In the genomic region with DNA sequence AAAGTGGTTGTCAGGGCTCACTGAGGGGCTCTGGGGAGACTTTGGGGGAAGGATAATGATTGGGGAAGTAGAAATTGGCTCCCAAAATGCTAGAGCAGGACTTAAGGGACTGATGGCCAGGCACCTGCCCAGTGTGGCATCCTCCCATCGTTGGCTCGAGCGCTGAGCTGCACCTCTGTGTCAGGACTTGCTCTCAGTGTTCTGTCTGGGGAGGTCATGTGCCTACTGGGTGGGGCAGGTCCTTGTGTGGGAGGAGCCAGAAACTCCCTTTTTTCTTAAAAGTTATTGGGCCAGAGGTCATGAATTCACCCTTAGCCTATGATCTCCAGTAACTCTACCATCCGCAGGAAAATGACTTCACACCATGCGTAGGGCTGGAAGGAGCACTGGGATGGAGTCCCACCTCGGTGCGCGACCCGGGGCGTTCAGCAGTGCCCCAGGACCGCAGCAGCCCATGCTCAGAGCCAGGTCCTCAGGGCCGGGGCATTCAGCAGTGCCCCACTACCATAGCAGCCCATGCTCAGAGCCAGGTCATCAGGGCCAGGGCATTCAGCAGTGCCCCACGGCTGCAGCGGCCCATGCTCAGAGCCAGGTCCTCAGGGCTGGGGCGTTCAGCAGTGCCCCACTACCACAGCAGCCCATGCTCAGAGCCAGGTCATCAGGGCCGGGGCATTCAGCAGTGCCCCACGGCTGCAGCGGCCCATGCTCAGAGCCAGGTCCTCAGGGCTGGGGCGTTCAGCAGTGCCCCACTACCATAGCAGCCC, we compare ENCODE assay signal across 15 cellular contexts.
DNase-seq lines count a peak whose midpoint lies in the region; ATAC-seq and TF ChIP-seq lines count a peak whose summit lies in the region.
"Had no signal": no experiment of that assay in that cellular context is flagged by ENCODE, and none has a peak within 500 bp of the region (broad histone marks: within the 10 kb centered on the region; RNA-seq: fewer than 3 reads in every experiment).

No MANE protein-coding gene starts in this region.

- TF ChIP-seq CTCF in colonic mucosa (IDR thresholded peaks at IDR 0.05) (no peak), vagina (IDR thresholded peaks at IDR 0.05) (no peak)

- H2BK15ac ChIP-seq in neuronal stem cell (ENCODE audit: low read length) = no peak overlapping the region

- H3K4me3 ChIP-seq in colonic mucosa = no peak overlapping the region
- no peak overlapping the region for H3K4me3 ChIP-seq in neuronal stem cell (ENCODE audit: low read length in 2 of 2)
- H3K4me3 ChIP-seq in vagina = no peak overlapping the region
- H3K4me3 ChIP-seq: GM12878 had no signal

- no CpG with 5 or more reads among the region's 19 CpGs for WGBS in neuronal stem cell (ENCODE audit: extremely low coverage in 2 of 2, insufficient read length in 2 of 2, insufficient replicate concordance in 1 of 2), 2 donors

- no peak overlapping the region for H2AK5ac ChIP-seq in neuronal stem cell (ENCODE audit: low read depth, low read length)

- H3K9me3 ChIP-seq in colonic mucosa (no peaks in the 10 kb centered on the region), neuronal stem cell (replicated peaks in 1 of 2; ENCODE audit: control insufficient read depth in 2 of 2, insufficient read depth in 1 of 2, low read depth in 1 of 2, low read length in 2 of 2) (peaks cover 0 to 2% of the 10 kb centered on the region in 2 donors), vagina (no peaks in the 10 kb centered on the region)

- H3K4me2 ChIP-seq in neuronal stem cell (ENCODE audit: insufficient read depth, low read length, poor library complexity, severe bottlenecking) = no peak overlapping the region

- H3K9ac ChIP-seq in colonic mucosa (ENCODE audit: low read depth in 2 of 2, low read length in 2 of 2) (no peak overlapping the region), neuronal stem cell (ENCODE audit: low read depth, low read length, poor library complexity) (no peak overlapping the region)

- TF ChIP-seq POLR2A in vagina (IDR thresholded peaks at IDR 0.05) = no peak

- H4K8ac ChIP-seq in neuronal stem cell (ENCODE audit: low read depth, low read length) = no peak overlapping the region

- no peak for ATAC-seq in Right ventricle myocardium superior (ENCODE audit: poor library complexity)
- ATAC-seq in Right ventricle myocardium inferior = no peak
- ATAC-seq in HG02870 (IDR thresholded peaks at IDR 0.05; ENCODE audit: unreplicated experiment) = no peak
- ATAC-seq in GM18867 (IDR thresholded peaks at IDR 0.05; ENCODE audit: unreplicated experiment) = no peak
- ATAC-seq: GM12878, HCT116 had no signal

- no peak overlapping the region for H2AFZ ChIP-seq in neuronal stem cell (ENCODE audit: low read length)

- no peak overlapping the region for H4K91ac ChIP-seq in neuronal stem cell (ENCODE audit: low read depth, low read length, poor library complexity)

- H2BK5ac ChIP-seq in neuronal stem cell (ENCODE audit: low read length) = peak overlapping the region; percentile 77

- H3K27ac ChIP-seq in colonic mucosa (no peak overlapping the region), neuronal stem cell (replicated peaks; ENCODE audit: low read length) (no peak overlapping the region), vagina (no peak overlapping the region)

- H3K79me1 ChIP-seq in neuronal stem cell (ENCODE audit: low read depth, low read length) = peaks cover 2% of the 10 kb centered on the region

- no peak overlapping the region for H2BK120ac ChIP-seq in neuronal stem cell (ENCODE audit: low read depth, low read length)

- no peak overlapping the region for H3K23ac ChIP-seq in neuronal stem cell (ENCODE audit: low read depth, low read length, poor library complexity)

- DNase-seq in Right ventricle myocardium superior (peak; percentile 13), Right ventricle myocardium inferior (ENCODE audit: missing footprints) (no peak), colonic mucosa (peak; percentile 10), neuronal stem cell (ENCODE audit: low spot score) (no peak), vagina (ENCODE audit: extremely low spot score in 2 of 2) (peak; percentile 37 to 58)
- DNase-seq: CD4-positive, CD25-positive, alpha-beta regulatory T cell; DMS79; MV-4-11; NCI-H1417 treated with DMSO at 0.1 percent for 48 hours; NCI-H2029 treated with DMSO at 0.1 percent for 48 hours; NCI-H524 had no signal

- H3K36me3 ChIP-seq in colonic mucosa = no peaks in the 10 kb centered on the region
- H3K36me3 ChIP-seq in neuronal stem cell (replicated peaks in 1 of 2; ENCODE audit: control insufficient read depth in 2 of 2, insufficient read depth in 2 of 2, low read length in 2 of 2) = no peaks in the 10 kb centered on the region
- H3K36me3 ChIP-seq in vagina = no peaks in the 10 kb centered on the region

- no peaks in the 10 kb centered on the region for H3K4me1 ChIP-seq in colonic mucosa
- no peaks in the 10 kb centered on the region for H3K4me1 ChIP-seq in neuronal stem cell (ENCODE audit: control insufficient read depth in 2 of 2, insufficient read depth in 1 of 2, low read depth in 1 of 2, low read length in 2 of 2)
- no peaks in the 10 kb centered on the region for H3K4me1 ChIP-seq in vagina

- peak overlapping the region; percentile 20 for H3K18ac ChIP-seq in neuronal stem cell (ENCODE audit: low read length)

- H3K27me3 ChIP-seq in colonic mucosa (no peaks in the 10 kb centered on the region), neuronal stem cell (ENCODE audit: control insufficient read depth in 3 of 3, insufficient read depth in 3 of 3, low read depth in 1 of 3, low read length in 3 of 3) (no peaks in the 10 kb centered on the region), vagina (no peaks in the 10 kb centered on the region)

- intact Hi-C loops in Right ventricle myocardium superior (cut with DNase I) = no loop called here
- intact Hi-C loops in Right ventricle myocardium inferior (cut with DNase I) = no loop called here
- intact Hi-C loops in colonic mucosa (cut with DNase I) = no loop called here
- intact Hi-C loops in vagina (cut with DNase I) = no loop called here

- no peak overlapping the region for H3K4ac ChIP-seq in neuronal stem cell (ENCODE audit: low read length)

- no peak overlapping the region for H3K14ac ChIP-seq in neuronal stem cell (ENCODE audit: low read length)

- no peak overlapping the region for H2BK12ac ChIP-seq in neuronal stem cell (ENCODE audit: low read length)

Comparison
In these comparisons a context has a peak if more than half of its experiments do, and no peak if none do; other contexts are left out.
1. DNase-seq: peak in Right ventricle myocardium superior (single experiment), colonic mucosa (single experiment) and vagina (2 of 2); none in Right ventricle myocardium inferior (single experiment) and neuronal stem cell (single experiment).